10 cellular contexts compared by ENCODE assay signal in genomic region chr10:103676851-103677417, GRCh38.
A peak's percentile ranks its signal among the peaks of the same experiment; 100 is the strongest.
DNase-seq lines count a peak whose midpoint lies in the region; ATAC-seq, FAIRE-seq and TF ChIP-seq lines count a peak whose summit lies in the region.
"Had no signal": no experiment of that assay in that cellular context is flagged by ENCODE, and none has a peak within 500 bp of the region (broad histone marks: within the 10 kb centered on the region; RNA-seq: fewer than 3 reads in every experiment).

No MANE protein-coding gene starts in this region.

- no peak for FAIRE-seq in kidney (lab: Jason Lieb, UNC)

- no peaks in the 10 kb centered on the region for H3K9me3 ChIP-seq in kidney (ENCODE audit: control insufficient read depth in 1 of 2, low read length in 2 of 2)

- no peaks in the 10 kb centered on the region for H3K9me3 Mint-ChIP-seq in stimulated activated naive B cell treated with anti-CD40 and anti-IgM and Interleukin-4, amounts not matched to agents 10 μg/mL and 1 μg/mL and 100 μg/mL, for 72 hours

- H3K9ac ChIP-seq in kidney (ENCODE audit: low read length in 2 of 2) = no peak overlapping the region

- no peak overlapping the region for H3K4me3 Mint-ChIP-seq in stimulated activated naive B cell treated with anti-CD40 and anti-IgM and Interleukin-4, amounts not matched to agents 10 μg/mL and 1 μg/mL and 100 μg/mL, for 72 hours

- intact Hi-C loops in kidney (cut with DNase I) = no loop called here

- peak overlapping the region; percentile 89 for H3K27ac ChIP-seq in brain microvascular endothelial cell
- H3K27ac ChIP-seq in kidney (ENCODE audit: low read depth in 2 of 2, low read length in 2 of 2) = peak overlapping the region; percentile 12 to 48

- H3K4me3 ChIP-seq in GM06990 (replicated peaks; ENCODE audit: low read depth, low read length) = peak overlapping the region; percentile 73
- peak overlapping the region; percentile 5 for H3K4me3 ChIP-seq in brain microvascular endothelial cell (ENCODE audit: low read depth, low read length)
- H3K4me3 ChIP-seq in kidney (ENCODE audit: low read length in 2 of 2) = no peak overlapping the region

- peaks cover 0 to 9% of the 10 kb centered on the region in 2 donors for H3K4me1 ChIP-seq in kidney (ENCODE audit: control insufficient read depth in 1 of 2, insufficient read depth in 1 of 2, low read depth in 1 of 2, low read length in 2 of 2)

- no peak for ATAC-seq in stimulated activated naive B cell treated with anti-CD40 and anti-IgM and Interleukin-4, amounts not matched to agents 10 μg/mL and 1 μg/mL and 100 μg/mL, for 72 hours (replicated peaks)
- ATAC-seq in HG02798 (IDR thresholded peaks at IDR 0.05; ENCODE audit: poor library complexity, unreplicated experiment) = no peak
- no peak for ATAC-seq in GM18519 (IDR thresholded peaks at IDR 0.05; ENCODE audit: low FRiP score, unreplicated experiment)

- H3K36me3 Mint-ChIP-seq in stimulated activated naive B cell treated with anti-CD40 and anti-IgM and Interleukin-4, amounts not matched to agents 10 μg/mL and 1 μg/mL and 100 μg/mL, for 72 hours = peaks cover 0 to 2% of the 10 kb centered on the region in 2 donors

- in situ Hi-C loops in brain microvascular endothelial cell (cut with HindIII; ENCODE audit: low pct_ligation_motif_present, low sequenced_read_pairs) = no loop called here

- no peaks in the 10 kb centered on the region for H3K27me3 ChIP-seq in GM06990 (replicated peaks; ENCODE audit: control insufficient read depth, insufficient read depth, low read length)
- no peaks in the 10 kb centered on the region for H3K27me3 ChIP-seq in brain microvascular endothelial cell (replicated peaks)

- DNase-seq in GM06990 (ENCODE audit: extremely low read depth, insufficient read length) (no peak), brain microvascular endothelial cell (peak; percentile 97), kidney (no peak), erythroblast (lab: John Stamatoyannopoulos, UW) (no peak), NCI-H1092 treated with DMSO at 0.1 percent for 48 hours (lab: John Stamatoyannopoulos, UW) (no peak)
- DNase-seq in stimulated activated naive B cell treated with anti-CD40 and anti-IgM and Interleukin-4, amounts not matched to agents 10 μg/mL and 1 μg/mL and 100 μg/mL, for 72 hours = no peak
- DNase-seq: activated CD4-positive, CD25-positive, alpha-beta regulatory T cell; NCI-H1930 had no signal

- no peak for TF ChIP-seq CTCF in GM06990 (IDR thresholded peaks at IDR 0.05; ENCODE audit: insufficient read depth, low read length, poor library complexity, severe bottlenecking)
- TF ChIP-seq CTCF in brain microvascular endothelial cell (IDR thresholded peaks at IDR 0.05; ENCODE audit: low read depth, low read length, missing control alignments) = no peak
- no peak for TF ChIP-seq CTCF in kidney (IDR thresholded peaks at IDR 0.05; ENCODE audit: borderline replicate concordance, extremely low read depth, insufficient read depth)

- no peaks in the 10 kb centered on the region for H3K27me3 Mint-ChIP-seq in stimulated activated naive B cell treated with anti-CD40 and anti-IgM and Interleukin-4, amounts not matched to agents 10 μg/mL and 1 μg/mL and 100 μg/mL, for 72 hours

- H3K27ac Mint-ChIP-seq in stimulated activated naive B cell treated with anti-CD40 and anti-IgM and Interleukin-4, amounts not matched to agents 10 μg/mL and 1 μg/mL and 100 μg/mL, for 72 hours = peak overlapping the region; percentile 81

- peaks cover 5% of the 10 kb centered on the region; the same call in 1 of the 2 replicates for H3K36me3 ChIP-seq in GM06990 (ENCODE audit: control insufficient read depth, insufficient read depth, low read length)
- H3K36me3 ChIP-seq in brain microvascular endothelial cell (replicated peaks) = no peaks in the 10 kb centered on the region
- H3K36me3 ChIP-seq in kidney (ENCODE audit: control insufficient read depth in 1 of 2, insufficient read depth in 2 of 2, low read length in 2 of 2) = no peaks in the 10 kb centered on the region

- no peak for TF ChIP-seq POLR2A in erythroblast (IDR thresholded peaks at IDR 0.05; ENCODE audit: low read length)

- peaks cover 21 to 34% of the 10 kb centered on the region in 2 donors for H3K4me1 Mint-ChIP-seq in stimulated activated naive B cell treated with anti-CD40 and anti-IgM and Interleukin-4, amounts not matched to agents 10 μg/mL and 1 μg/mL and 100 μg/mL, for 72 hours

Comparison
In these comparisons a context has a peak if more than half of its experiments do, and no peak if none do; other contexts are left out.
1. H3K4me3 ChIP-seq: peak in GM06990 (single experiment) and brain microvascular endothelial cell (single experiment); none in kidney (0 of 2).